Comparison of ENCODE assay signal across 8 cellular contexts in the genomic region with DNA sequence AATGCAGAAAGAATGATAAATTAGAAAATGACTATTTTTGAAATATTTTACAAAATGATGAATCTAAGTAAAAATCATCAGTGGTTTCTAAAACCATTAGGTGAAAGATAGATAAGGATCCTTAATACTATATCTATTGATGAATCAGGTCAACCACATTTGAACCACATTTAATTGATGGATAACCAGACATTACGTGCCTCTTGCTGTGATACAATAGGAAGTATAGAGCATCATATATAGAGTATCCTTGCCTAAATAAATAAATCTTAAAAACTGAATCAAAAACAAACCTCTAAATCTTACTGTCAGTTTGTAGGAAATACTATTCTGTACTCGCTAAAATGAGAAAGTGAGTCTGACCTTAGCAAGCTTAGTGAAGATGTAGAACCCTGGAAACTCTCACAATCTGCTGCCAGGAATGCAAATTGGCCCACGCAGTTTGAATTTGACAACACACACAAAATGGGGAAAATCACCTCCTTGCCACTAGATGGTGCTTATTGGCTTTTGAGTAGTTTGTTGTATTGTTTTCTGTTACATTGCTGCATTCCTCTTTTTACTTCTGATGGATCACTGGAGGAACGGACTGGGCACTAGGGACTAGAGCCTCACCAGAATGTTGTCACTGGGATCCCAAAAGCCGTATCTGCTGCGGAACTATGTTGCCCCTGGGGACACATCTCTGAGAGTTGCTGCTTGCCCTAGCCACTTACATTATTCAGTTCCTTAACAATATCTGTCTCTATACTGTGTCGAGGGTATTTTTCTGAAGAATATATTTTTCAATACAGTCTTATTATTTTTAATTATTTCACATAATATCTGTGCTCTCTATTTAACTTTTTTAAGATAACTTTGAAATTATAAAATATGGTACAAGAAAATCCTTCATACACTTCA. TPM values are rescaled to one million over a fixed set of nuclear protein-coding genes. Genes with fewer than 3 reads are reported as not detected.
DNase-seq lines count a peak whose midpoint lies in the region; ATAC-seq and TF ChIP-seq lines count a peak whose summit lies in the region.

No MANE protein-coding gene starts in this region.

- no peak overlapping the region for H3K27ac ChIP-seq in CD8-positive, alpha-beta T cell (ENCODE audit: low read depth, low read length)
- H3K27ac ChIP-seq in foreskin keratinocyte (no peak overlapping the region), sigmoid colon (no peak overlapping the region)

- H3K36me3 ChIP-seq in CD8-positive, alpha-beta T cell (ENCODE audit: insufficient read depth, low read length) = no peaks in the 10 kb centered on the region
- H3K36me3 ChIP-seq in sigmoid colon = no peaks in the 10 kb centered on the region

- POLR2A ChIA-PET in CD8-positive, alpha-beta T cell (lab: Charles Lee) = no interaction called here

- no peaks in the 10 kb centered on the region for H3K4me1 ChIP-seq in CD8-positive, alpha-beta T cell (ENCODE audit: insufficient read depth, low read length)
- peaks cover 5% of the 10 kb centered on the region for H3K4me1 ChIP-seq in foreskin keratinocyte
- peaks cover 0 to 5% (median 0%) of the 10 kb centered on the region in 4 donors for H3K4me1 ChIP-seq in sigmoid colon

- 18 to 48% methylated on average over 7 of the region's 7 CpGs for WGBS in sigmoid colon, 2 donors

- no peak overlapping the region for H3K4me3 Mint-ChIP-seq in CD8-positive, alpha-beta T cell

- no peaks in the 10 kb centered on the region for H3K36me3 Mint-ChIP-seq in CD8-positive, alpha-beta T cell

- CTCF ChIA-PET in CD8-positive, alpha-beta T cell (lab: Charles Lee) = interaction anchor here (0.5 to 1.8 kb wide), 6 partner anchors 13 to 230 kb away, joined by 3 to 7 read pairs (median 3); no protein-coding TSS in a partner anchor

- no peak for TF ChIP-seq EP300 in sigmoid colon (IDR thresholded peaks at IDR 0.05)

- H3K27me3 ChIP-seq in CD8-positive, alpha-beta T cell (ENCODE audit: insufficient read depth, low read length) = no peaks in the 10 kb centered on the region
- H3K27me3 ChIP-seq in foreskin keratinocyte (no peaks in the 10 kb centered on the region), sigmoid colon (no peaks in the 10 kb centered on the region)

- no peaks in the 10 kb centered on the region for H3K4me1 Mint-ChIP-seq in CD8-positive, alpha-beta T cell (ENCODE audit: low read depth)

- H3K9me3 Mint-ChIP-seq in CD8-positive, alpha-beta T cell = no peaks in the 10 kb centered on the region

- no peak overlapping the region for H3K27ac Mint-ChIP-seq in CD8-positive, alpha-beta T cell

- no peaks in the 10 kb centered on the region for H3K27me3 Mint-ChIP-seq in CD8-positive, alpha-beta T cell (ENCODE audit: low read depth)

- intact Hi-C loops in CD8-positive, alpha-beta T cell (cut with DNase I, micrococcal nuclease) = loop anchor here in 1 of 2 experiments (2.0 kb wide), 3 partner anchors 25 to 647 kb away; a partner anchor contains a TSS
- intact Hi-C loops in sigmoid colon (cut with DNase I) = no loop called here

- DNase-seq in CD8-positive, alpha-beta T cell = peak in 2 of 7 experiments; percentile 16 to 19
- DNase-seq in NCI-H2107 treated with DMSO at 0.1 percent for 48 hours (lab: John Stamatoyannopoulos, UW; ENCODE audit: unreplicated experiment) (peak; percentile 24), foreskin keratinocyte (peak in 1 of 2 donors; percentile 59), sigmoid colon (no peak), GOT3 (lab: John Stamatoyannopoulos, UW) (no peak)
- DNase-seq in activated CD4-positive, alpha-beta T cell treated with anti-CD3 and anti-CD28 coated beads for 4 hours = peak; percentile 10 to 34

- H3K9me3 ChIP-seq in CD8-positive, alpha-beta T cell (ENCODE audit: low read length) = no peaks in the 10 kb centered on the region
- no peaks in the 10 kb centered on the region for H3K9me3 ChIP-seq in sigmoid colon

- TF ChIP-seq POLR2A in GM18505 (IDR thresholded peaks at IDR 0.05; ENCODE audit: borderline replicate concordance, extremely low read depth, insufficient read depth, insufficient read length) (no peak), sigmoid colon (IDR thresholded peaks at IDR 0.05) (no peak)

- H3K4me3 ChIP-seq in CD8-positive, alpha-beta T cell (ENCODE audit: low read depth, low read length) = no peak overlapping the region
- no peak overlapping the region for H3K4me3 ChIP-seq in sigmoid colon

- peak; percentile 63 for TF ChIP-seq CTCF in CD8-positive, alpha-beta T cell (IDR thresholded peaks at IDR 0.05)
- TF ChIP-seq CTCF in foreskin keratinocyte (conservative IDR thresholded peaks at IDR 0.05) (peak; percentile 85), sigmoid colon (IDR thresholded peaks at IDR 0.05) (peak in 3 of 4 experiments; percentile 28 to 50 (median 49))

- no peak for ATAC-seq in CD8-positive, alpha-beta T cell
- ATAC-seq in GM18505 (IDR thresholded peaks at IDR 0.05; ENCODE audit: unreplicated experiment) = peak; percentile 73
- ATAC-seq in HG02885 (IDR thresholded peaks at IDR 0.05; ENCODE audit: poor library complexity, unreplicated experiment) = peak; percentile 91
- peak; percentile 78 for ATAC-seq in foreskin keratinocyte

RNA-seq across cellular contexts. Expression of a gene that starts 25.4 kb away (rescaled TPM):
- 10 to 100 TPM; 62.4 to 76.5 TPM for total RNA-seq in CD8-positive, alpha-beta T cell
- 65.0 and 68.2 TPM in 2 replicates for total RNA-seq in foreskin keratinocyte
- 17.5 and 25.7 TPM in 2 replicates for polyA plus RNA-seq in foreskin keratinocyte
- 100 to 1,000 TPM in 3 of 4 donors, 10 to 100 TPM in 1; 95.9 to 167 (median 112) TPM for total RNA-seq in sigmoid colon
- polyA plus RNA-seq in sigmoid colon = 10 to 100 TPM; 25.6 to 48.0 (median 33.5) TPM

RNA-seq across cellular contexts. Expression of a gene that starts 46.3 kb away (rescaled TPM):
- 1 to 10 TPM; 1.4 to 1.8 TPM for total RNA-seq in CD8-positive, alpha-beta T cell
- total RNA-seq in foreskin keratinocyte (0.07 and 0.24 TPM in 2 replicates), sigmoid colon (1 to 10 TPM; 1.1 to 5.3 (median 1.7) TPM)
- polyA plus RNA-seq in foreskin keratinocyte (0.06 and 0.07 TPM in 2 replicates), sigmoid colon (1 to 10 TPM; 1.2 to 2.5 (median 2.0) TPM)

Comparison
In these comparisons a context has a peak if more than half of its experiments do, and no peak if none do; other contexts are left out.
1. DNase-seq: peak in NCI-H2107 treated with DMSO at 0.1 percent for 48 hours (single experiment) and activated CD4-positive, alpha-beta T cell treated with anti-CD3 and anti-CD28 coated beads for 4 hours (2 of 2); none in sigmoid colon (single experiment) and GOT3 (single experiment).
2. Peak in every context shown above with its lines, with median percentiles within 50 percentile points of each other: CTCF ChIP-seq.